ENCODE assay signal across 8 cellular contexts in the genomic region with DNA sequence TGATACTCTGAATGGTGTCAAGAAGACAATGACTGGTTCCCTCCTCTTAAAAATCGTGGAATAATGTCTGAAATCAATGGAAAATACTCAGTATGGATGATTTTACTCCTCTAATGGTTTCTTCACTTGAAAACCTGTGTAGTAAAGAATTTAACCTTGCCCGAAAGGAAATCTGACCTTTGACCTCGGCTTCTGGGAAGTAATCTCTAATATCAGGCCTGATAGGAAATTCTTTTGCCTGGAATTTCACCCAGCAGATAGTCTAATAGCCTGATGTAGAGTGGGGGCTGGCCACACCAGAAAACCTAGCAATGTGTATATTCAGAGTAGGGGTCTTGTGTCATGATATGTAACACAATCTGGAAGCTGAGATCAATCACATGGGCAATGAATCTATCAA.
"Had no signal": no experiment of that assay in that cellular context is flagged by ENCODE, and none has a peak within 500 bp of the region (broad histone marks: within the 10 kb centered on the region; RNA-seq: fewer than 3 reads in every experiment).

No MANE protein-coding gene starts in this region.

- ATAC-seq: HCT116 had no signal

- DNase-seq: GM23248, GOT3, H7, HFFc6, KBM-7 had no signal

- H3K27ac ChIP-seq: GM23248, HL-60 had no signal

- H3K9ac ChIP-seq: GM23248 had no signal

- H3K36me3 ChIP-seq: HAP-1 had no signal

- H3K9me3 ChIP-seq: HAP-1 had no signal

- H3K4me3 ChIP-seq: GM23248, HAP-1 had no signal
